8 cellular contexts compared by ENCODE assay signal in the genomic region with DNA sequence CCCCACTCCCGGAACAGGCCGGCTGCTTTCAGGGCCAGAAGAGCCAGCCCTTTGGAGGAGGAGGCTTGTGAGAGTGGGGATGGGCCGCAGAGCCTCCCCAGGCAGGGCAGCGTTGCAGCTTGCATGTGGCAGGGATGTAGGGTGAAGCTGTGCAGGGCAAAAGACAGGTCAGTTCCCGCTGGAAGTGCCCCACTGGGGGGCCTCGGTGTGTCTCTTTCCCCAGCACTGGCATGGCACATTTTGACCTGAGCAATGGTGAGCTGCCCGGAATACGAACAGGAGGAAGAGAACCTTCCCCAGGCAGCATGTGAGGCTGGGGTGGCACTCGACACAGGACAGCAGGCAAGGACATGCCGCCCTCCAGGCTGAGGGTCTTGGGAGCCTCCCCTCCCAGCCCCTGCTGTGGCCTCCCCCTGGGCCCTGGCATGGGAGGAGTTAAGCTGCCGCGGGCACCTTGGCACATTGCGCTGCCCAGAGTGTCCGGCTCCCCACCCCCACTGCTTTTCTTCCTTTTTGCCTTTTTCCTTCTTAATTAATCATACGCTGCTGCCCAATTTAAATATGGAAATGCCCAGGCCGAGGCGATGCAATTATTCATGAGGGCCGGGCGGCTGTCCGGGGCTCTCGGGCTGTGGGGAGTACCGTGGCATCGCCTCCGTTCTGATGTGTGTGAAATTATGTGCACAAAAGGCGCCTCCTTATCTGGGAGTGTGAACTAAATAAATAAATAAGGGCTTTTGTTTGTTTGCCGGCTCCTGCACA.
DNase-seq lines count a peak whose midpoint lies in the region; ATAC-seq and TF ChIP-seq lines count a peak whose summit lies in the region.

No MANE protein-coding gene starts in this region.

- no TSS peak for BruUV-seq in Calu3 (replicated peaks; lab: Mats Ljungman, UMichigan)

- H3K4me3 ChIP-seq in MG63: peak overlapping the region; percentile 88
- peak overlapping the region; percentile 45 for H3K4me3 ChIP-seq in retinal pigment epithelial cell (ENCODE audit: low read length)

- H3K9me3 ChIP-seq in MG63: no peaks in the 10 kb centered on the region

- H3K36me3 Mint-ChIP-seq in Calu3 (ENCODE audit: insufficient read depth, unreplicated experiment): peaks cover 26% of the 10 kb centered on the region
- H3K36me3 Mint-ChIP-seq in activated naive CD4-positive, alpha-beta T cell treated with anti-CD3 and anti-CD28 coated beads, Interleukin-2, amount 10 ng/mL, durations not matched to agents 7 days and 5 days: no peaks in the 10 kb centered on the region

- no peaks in the 10 kb centered on the region for H3K27me3 ChIP-seq in MG63

- TF ChIP-seq CTCF in Calu3 (IDR thresholded peaks at IDR 0.05; ENCODE audit: unreplicated experiment): no peak
- no peak for TF ChIP-seq CTCF in retinal pigment epithelial cell (conservative IDR thresholded peaks at IDR 0.05; ENCODE audit: low read depth, low read length)

- peaks cover 23% of the 10 kb centered on the region for H3K36me3 ChIP-seq in MG63

- H3K27me3 Mint-ChIP-seq in Calu3 (ENCODE audit: unreplicated experiment): no peaks in the 10 kb centered on the region
- no peaks in the 10 kb centered on the region for H3K27me3 Mint-ChIP-seq in activated naive CD4-positive, alpha-beta T cell treated with anti-CD3 and anti-CD28 coated beads, Interleukin-2, amount 10 ng/mL, durations not matched to agents 7 days and 5 days

- H3K4me3 Mint-ChIP-seq in Calu3 (ENCODE audit: low read depth, unreplicated experiment): peak overlapping the region; percentile 80
- H3K4me3 Mint-ChIP-seq in activated naive CD4-positive, alpha-beta T cell treated with anti-CD3 and anti-CD28 coated beads, Interleukin-2, amount 10 ng/mL, durations not matched to agents 7 days and 5 days: peak overlapping the region; percentile 92

- CTCF ChIA-PET in Calu3 (lab: Charles Lee): interaction anchor here (0.6 to 1.9 kb wide), 4 partner anchors 28 to 475 kb away, joined by 3 to 11 read pairs (median 4); no protein-coding TSS in a partner anchor
- CTCF ChIA-PET in activated naive CD4-positive, alpha-beta T cell treated with anti-CD3 and anti-CD28 coated beads, Interleukin-2, amount 10 ng/mL, durations not matched to agents 7 days and 5 days (lab: Charles Lee): interaction anchor here (0.9 kb wide), 1 partner anchor 40 kb away, joined by 3 read pairs; no protein-coding TSS in a partner anchor

- peak overlapping the region; percentile 70 for H3K27ac Mint-ChIP-seq in Calu3 (ENCODE audit: unreplicated experiment)
- peak overlapping the region; percentile 94 for H3K27ac Mint-ChIP-seq in activated naive CD4-positive, alpha-beta T cell treated with anti-CD3 and anti-CD28 coated beads, Interleukin-2, amount 10 ng/mL, durations not matched to agents 7 days and 5 days

- DNase-seq in Calu3 (peak; percentile 52), MG63 (peak; percentile 76), Right ventricle myocardium superior (peak; percentile 75), retinal pigment epithelial cell (ENCODE audit: low read depth) (no peak), GDM1 (lab: John Stamatoyannopoulos, UW) (no peak), HuH-7.5 (ENCODE audit: low spot score) (no peak)
- peak; percentile 56 for DNase-seq in activated naive CD4-positive, alpha-beta T cell treated with anti-CD3 and anti-CD28 coated beads, Interleukin-2, amount 10 ng/mL, durations not matched to agents 7 days and 5 days

- no peaks in the 10 kb centered on the region for H3K9me3 Mint-ChIP-seq in Calu3 (ENCODE audit: low read depth, unreplicated experiment)
- no peaks in the 10 kb centered on the region for H3K9me3 Mint-ChIP-seq in activated naive CD4-positive, alpha-beta T cell treated with anti-CD3 and anti-CD28 coated beads, Interleukin-2, amount 10 ng/mL, durations not matched to agents 7 days and 5 days

- peak; percentile 36 for ATAC-seq in Right ventricle myocardium superior (ENCODE audit: poor library complexity)
- no peak for ATAC-seq in HG03442 (IDR thresholded peaks at IDR 0.05; ENCODE audit: unreplicated experiment)

- intact Hi-C loops in Calu3 (cut with micrococcal nuclease; ENCODE audit: unreplicated experiment): loop anchor here (10.0 kb wide), 1 partner anchor 52 kb away; no protein-coding TSS in a partner anchor
- intact Hi-C loops in Right ventricle myocardium superior (cut with DNase I): no loop called here

- peaks cover 13% of the 10 kb centered on the region for H3K4me1 Mint-ChIP-seq in Calu3 (ENCODE audit: low read depth, unreplicated experiment)
- peaks cover 57% of the 10 kb centered on the region for H3K4me1 Mint-ChIP-seq in activated naive CD4-positive, alpha-beta T cell treated with anti-CD3 and anti-CD28 coated beads, Interleukin-2, amount 10 ng/mL, durations not matched to agents 7 days and 5 days

Comparison
In these comparisons a context has a peak if more than half of its experiments do, and no peak if none do; other contexts are left out.
1. DNase-seq: peak in Calu3 (single experiment), MG63 (single experiment), activated naive CD4-positive, alpha-beta T cell treated with anti-CD3 and anti-CD28 coated beads, Interleukin-2, amount 10 ng/mL, durations not matched to agents 7 days and 5 days (single experiment) and Right ventricle myocardium superior (single experiment); none in retinal pigment epithelial cell (single experiment), GDM1 (single experiment) and HuH-7.5 (single experiment).